ENCODE assay signal across 8 cellular contexts in genomic region chr2:43225093-43225787, GRCh38. TPM values are rescaled to one million over a fixed set of nuclear protein-coding genes. Genes with fewer than 3 reads are reported as not detected.
DNase-seq lines count a peak whose midpoint lies in the region; ATAC-seq, FAIRE-seq and TF ChIP-seq lines count a peak whose summit lies in the region.

No MANE protein-coding gene starts in this region.

- FAIRE-seq in pancreas (lab: Jason Lieb, UNC), result no peak

- peak; percentile 46 for DNase-seq in activated T-helper 9 cell treated with anti-CD3 and anti-CD28 coated beads, Interleukin-2, amount 50 U/mL, for 16 hours (ENCODE audit: low read depth)
- DNase-seq in foreskin fibroblast (peak; percentile 67 to 84), pancreas (peak; percentile 54 to 89 (median 71)), tibial nerve (ENCODE audit: low spot score in 2 of 2) (peak; percentile 36 to 50), NCI-H146 treated with DMSO at 0.1 percent for 48 hours (lab: John Stamatoyannopoulos, UW; ENCODE audit: unreplicated experiment) (no peak), NCI-H2196 treated with DMSO at 0.1 percent for 48 hours (lab: John Stamatoyannopoulos, UW; ENCODE audit: unreplicated experiment) (no peak)

- peak overlapping the region; percentile 92 for H3K4me2 ChIP-seq in OCI-LY1 (ENCODE audit: low read length)

- H3K27me3 ChIP-seq in OCI-LY1 (ENCODE audit: insufficient read depth, low read length) (no peaks in the 10 kb centered on the region), pancreas (no peaks in the 10 kb centered on the region), tibial nerve (no peaks in the 10 kb centered on the region)

- no peaks in the 10 kb centered on the region for H4K20me1 ChIP-seq in OCI-LY1 (ENCODE audit: insufficient read depth, low read length)

- 1% methylated on average over 62 to 74 of the region's 74 CpGs for WGBS in pancreas, 2 donors
- WGBS in tibial nerve, 2 donors, result 0% methylated on average over 21 to 41 of the region's 74 CpGs

- peak in 1 of 2 donors; percentile 74 for TF ChIP-seq EP300 in tibial nerve (IDR thresholded peaks at IDR 0.05)

- intact Hi-C loops in pancreas (cut with DNase I), result loop anchor here in 1 of 3 donors (5.0 to 10.0 kb wide), 2 partner anchors 90 to 248 kb away; no protein-coding TSS in a partner anchor

- H3K9me3 ChIP-seq in OCI-LY1 (ENCODE audit: low read length) (no peaks in the 10 kb centered on the region), pancreas (no peaks in the 10 kb centered on the region), tibial nerve (no peaks in the 10 kb centered on the region)

- peaks cover 26% of the 10 kb centered on the region for H3K79me2 ChIP-seq in OCI-LY1 (ENCODE audit: insufficient read depth, low read length)

- H3K4me3 ChIP-seq in OCI-LY1 (ENCODE audit: low read depth, low read length, poor library complexity, severe bottlenecking) (peak overlapping the region; percentile 71), foreskin fibroblast (ENCODE audit: low read depth in 1 of 2, low read length in 2 of 2) (peak overlapping the region; percentile 87 to 92), pancreas (peak overlapping the region; percentile 87 to 98 (median 92)), tibial nerve (peak overlapping the region; percentile 61 to 99 (median 95))

- ATAC-seq in GM21526 (IDR thresholded peaks at IDR 0.05; ENCODE audit: low FRiP score, unreplicated experiment) (peak; percentile 0), pancreas (peak in 1 of 4 donors; percentile 0)

- no peak overlapping the region for H2AFZ ChIP-seq in OCI-LY1 (ENCODE audit: low read length)

- H3K4me1 ChIP-seq in OCI-LY1 (ENCODE audit: insufficient read depth, low read length, severe bottlenecking), result peaks cover 67% of the 10 kb centered on the region
- H3K4me1 ChIP-seq in pancreas, result peaks cover 21 to 34% (median 26%) of the 10 kb centered on the region in 3 donors
- H3K4me1 ChIP-seq in tibial nerve, result peaks cover 0 to 53% (median 45%) of the 10 kb centered on the region in 4 donors

- peak overlapping the region; percentile 99 for H3K27ac ChIP-seq in OCI-LY1 (ENCODE audit: low read depth, low read length, poor library complexity, severe bottlenecking)
- peak overlapping the region; percentile 86 to 98 (median 96) for H3K27ac ChIP-seq in pancreas
- peak overlapping the region; percentile 88 to 100 (median 100) for H3K27ac ChIP-seq in tibial nerve

- H3K9me2 ChIP-seq in OCI-LY1 (ENCODE audit: low read depth, low read length), result no peaks in the 10 kb centered on the region

- H3K36me3 ChIP-seq in OCI-LY1 (ENCODE audit: insufficient read depth, low read length), result peaks cover 46% of the 10 kb centered on the region
- peaks cover 0 to 33% (median 16%) of the 10 kb centered on the region in 3 donors for H3K36me3 ChIP-seq in pancreas
- H3K36me3 ChIP-seq in tibial nerve, result peaks cover 10 to 35% (median 19%) of the 10 kb centered on the region in 3 donors

- peak in 1 of 2 donors; percentile 1 for TF ChIP-seq POLR2A in tibial nerve (IDR thresholded peaks at IDR 0.05)

- peaks cover 40% of the 10 kb centered on the region for H3F3A ChIP-seq in OCI-LY1 (ENCODE audit: insufficient read depth, low read length)

- peak overlapping the region; percentile 84 for H3K9ac ChIP-seq in OCI-LY1 (ENCODE audit: low read length)

- TF ChIP-seq CTCF in OCI-LY1 (IDR thresholded peaks at IDR 0.05; ENCODE audit: low read length) (peak; percentile 8; the same call in 1 of the 2 replicates), foreskin fibroblast (IDR thresholded peaks at IDR 0.05; ENCODE audit: low read depth, low read length) (no peak), pancreas (IDR thresholded peaks at IDR 0.05) (no peak), tibial nerve (IDR thresholded peaks at IDR 0.05) (peak in 1 of 5 experiments; percentile 3)

RNA-seq across cellular contexts. Expression of gene ZFP36L2, which starts 1.2 kb away (rescaled TPM):
- total RNA-seq in pancreas (100 to 1,000 TPM in 1 of 6 donors, 10 to 100 TPM in 5; 36.8 to 117 (median 64.8) TPM), tibial nerve (100 to 1,000 TPM in 3 of 4 donors, 10 to 100 TPM in 1; 90.0 to 141 (median 116) TPM)
- polyA plus RNA-seq in pancreas, result 10 to 100 TPM; 44.4 to 52.6 TPM

Comparison
In these comparisons a context has a peak if more than half of its experiments do, and no peak if none do; other contexts are left out.
1. DNase-seq: peak in activated T-helper 9 cell treated with anti-CD3 and anti-CD28 coated beads, Interleukin-2, amount 50 U/mL, for 16 hours (single experiment), foreskin fibroblast (2 of 2), pancreas (6 of 6) and tibial nerve (2 of 2); none in NCI-H146 treated with DMSO at 0.1 percent for 48 hours (single experiment) and NCI-H2196 treated with DMSO at 0.1 percent for 48 hours (single experiment).
2. Peak in every context shown above with its lines, with median percentiles within 50 percentile points of each other: H3K27ac ChIP-seq and H3K4me3 ChIP-seq.